Comparison of ENCODE assay signal across 8 cellular contexts in the genomic region with DNA sequence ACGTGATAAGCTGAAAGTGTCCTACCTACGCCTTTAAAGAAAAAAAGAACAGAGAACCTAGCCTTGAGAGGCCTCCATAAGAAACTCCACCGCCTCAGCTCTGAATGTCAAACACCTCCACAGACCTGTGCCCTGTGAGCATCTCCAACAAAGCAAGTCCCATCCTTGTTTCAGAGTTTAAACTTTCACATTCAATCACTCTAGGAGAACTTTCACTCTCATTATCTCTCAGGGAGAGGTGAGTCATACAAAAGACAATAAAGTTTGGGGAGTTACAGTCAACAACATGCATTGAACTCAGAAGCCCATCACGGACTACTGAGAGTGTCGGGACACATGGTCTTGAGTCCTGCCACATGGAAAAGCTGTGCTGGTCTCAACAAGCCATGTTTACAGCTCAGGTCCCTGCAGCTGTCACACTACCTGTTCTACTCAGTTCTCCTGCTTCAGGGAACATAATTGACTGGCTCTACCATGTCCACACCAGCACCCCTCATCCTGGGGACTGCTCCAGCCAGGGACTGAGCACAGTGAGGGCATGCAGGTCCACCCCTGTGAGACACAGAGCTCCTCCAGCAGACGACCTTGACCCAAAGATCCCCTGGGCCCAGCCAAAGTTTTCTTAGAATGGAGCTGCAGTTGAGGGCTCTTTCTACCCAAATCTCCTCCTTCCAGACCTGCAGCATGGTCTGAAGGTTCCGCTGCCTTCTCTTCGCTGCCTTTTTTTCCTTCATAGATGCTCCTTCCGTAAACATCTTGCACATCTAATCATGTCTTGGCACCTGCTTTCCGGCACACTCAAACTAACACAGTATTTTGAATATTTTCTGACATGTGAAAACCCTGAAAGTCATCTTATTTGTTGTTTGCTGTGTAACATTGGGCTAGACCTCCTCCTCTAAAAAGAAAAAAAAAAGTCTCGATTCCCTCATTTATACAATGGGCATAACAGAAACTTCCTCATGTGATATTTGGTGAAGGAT.
A peak's percentile ranks its signal among the peaks of the same experiment; 100 is the strongest.
DNase-seq lines count a peak whose midpoint lies in the region; ATAC-seq and TF ChIP-seq lines count a peak whose summit lies in the region.

No MANE protein-coding gene starts in this region.

- peaks cover 100% of the 10 kb centered on the region for H3K36me3 Mint-ChIP-seq in effector memory CD8-positive, alpha-beta T cell (ENCODE audit: insufficient read depth)

- TF ChIP-seq POLR2A in Peyer's patch (IDR thresholded peaks at IDR 0.05), result no peak

- no peaks in the 10 kb centered on the region for H3K27me3 Mint-ChIP-seq in effector memory CD8-positive, alpha-beta T cell

- H3K27ac ChIP-seq in Peyer's patch (peak overlapping the region; percentile 61 to 88 (median 76)), thymus (ENCODE audit: low read depth) (peak overlapping the region; percentile 96), SJCRH30 (no peak overlapping the region)

- H3K9me3 ChIP-seq in Peyer's patch, result no peaks in the 10 kb centered on the region
- H3K9me3 ChIP-seq in thymus (ENCODE audit: control insufficient read depth), result no peaks in the 10 kb centered on the region
- no peaks in the 10 kb centered on the region for H3K9me3 ChIP-seq in SJCRH30 (replicated peaks)

- 73% methylated on average over 11 of the region's 11 CpGs for WGBS in thymus

- peaks cover 0 to 92% (median 43%) of the 10 kb centered on the region in 4 donors for H3K4me1 ChIP-seq in Peyer's patch
- peaks cover 78% of the 10 kb centered on the region for H3K4me1 ChIP-seq in thymus (ENCODE audit: control insufficient read depth, insufficient read depth, low read length)
- H3K4me1 ChIP-seq in SJCRH30, result no peaks in the 10 kb centered on the region

- H3K9me3 Mint-ChIP-seq in effector memory CD8-positive, alpha-beta T cell, result no peaks in the 10 kb centered on the region

- H3K27me3 ChIP-seq in Peyer's patch, result no peaks in the 10 kb centered on the region
- no peaks in the 10 kb centered on the region for H3K27me3 ChIP-seq in thymus (ENCODE audit: control insufficient read depth, insufficient read depth)
- H3K27me3 ChIP-seq in SJCRH30, result no peaks in the 10 kb centered on the region

- H3K36me3 ChIP-seq in Peyer's patch (peaks cover 0 to 10% (median 0%) of the 10 kb centered on the region in 3 donors), thymus (ENCODE audit: control insufficient read depth, insufficient read depth) (peaks cover 34% of the 10 kb centered on the region), SJCRH30 (peaks cover 16% of the 10 kb centered on the region)

- peak overlapping the region; percentile 97 for H3K27ac Mint-ChIP-seq in effector memory CD8-positive, alpha-beta T cell

- TF ChIP-seq CTCF in Peyer's patch (IDR thresholded peaks at IDR 0.05), result no peak

- ATAC-seq in GM18861 (IDR thresholded peaks at IDR 0.05; ENCODE audit: unreplicated experiment) (peak; percentile 50), HG02759 (IDR thresholded peaks at IDR 0.05; ENCODE audit: unreplicated experiment) (peak; percentile 58)
- ATAC-seq in effector memory CD8-positive, alpha-beta T cell (replicated peaks), result peak; percentile 4

- DNase-seq in Peyer's patch (no peak), SJCRH30 (no peak), GOT3 (lab: John Stamatoyannopoulos, UW) (no peak), NCI-H345 treated with DMSO at 0.1 percent for 48 hours (lab: John Stamatoyannopoulos, UW; ENCODE audit: unreplicated experiment) (no peak)
- DNase-seq in effector memory CD8-positive, alpha-beta T cell, result peak in 1 of 3 experiments; percentile 29

- H3K4me3 ChIP-seq in Peyer's patch, result peak overlapping the region in 1 of 4 donors; percentile 18
- H3K4me3 ChIP-seq in thymus (ENCODE audit: low read length), result peak overlapping the region; percentile 30
- H3K4me3 ChIP-seq in SJCRH30, result no peak overlapping the region

- H3K4me3 Mint-ChIP-seq in effector memory CD8-positive, alpha-beta T cell, result peak overlapping the region; percentile 77 to 83

- H3K4me1 Mint-ChIP-seq in effector memory CD8-positive, alpha-beta T cell (ENCODE audit: low read depth in 2 of 2), result peaks cover 89 to 99% of the 10 kb centered on the region in 2 donors

Comparison
In these comparisons a context has a peak if more than half of its experiments do, and no peak if none do; other contexts are left out.
1. ATAC-seq: peak in every context shown above with its lines; median percentile 58 in HG02759; 50 in GM18861; 4 in effector memory CD8-positive, alpha-beta T cell.